Comparison of ENCODE assay signal across 10 cellular contexts in genomic region chr5:77239126-77239741, GRCh38. TPM values are rescaled to one million over a fixed set of nuclear protein-coding genes. Genes with fewer than 3 reads are reported as not detected.
A peak's percentile ranks its signal among the peaks of the same experiment; 100 is the strongest.
DNase-seq lines count a peak whose midpoint lies in the region; ATAC-seq and TF ChIP-seq lines count a peak whose summit lies in the region.
"Had no signal": no experiment of that assay in that cellular context is flagged by ENCODE, and none has a peak within 500 bp of the region (broad histone marks: within the 10 kb centered on the region; RNA-seq: fewer than 3 reads in every experiment).

No MANE protein-coding gene starts in this region.

- no peak for ATAC-seq in HG02973 (IDR thresholded peaks at IDR 0.05; ENCODE audit: unreplicated experiment)
- no peak for ATAC-seq in GM18505 (IDR thresholded peaks at IDR 0.05; ENCODE audit: unreplicated experiment)

- H2AFZ ChIP-seq in OCI-LY7 (ENCODE audit: low read length): no peak overlapping the region
- H2AFZ ChIP-seq in fibroblast of lung (ENCODE audit: low read length): no peak overlapping the region

- TF ChIP-seq CTCF in OCI-LY7 (conservative IDR thresholded peaks at IDR 0.05; ENCODE audit: low read length) (peak; percentile 75), fibroblast of lung (conservative IDR thresholded peaks at IDR 0.05 in 1 of 2, IDR thresholded peaks at IDR 0.05 in 1 of 2; ENCODE audit: low read depth in 1 of 2, low read length in 2 of 2) (peak; percentile 9 to 51)

- no peak overlapping the region for H3K27ac ChIP-seq in OCI-LY7 (ENCODE audit: low read depth, low read length, poor library complexity, severe bottlenecking)
- H3K27ac ChIP-seq in fibroblast of lung (ENCODE audit: insufficient read depth, low read length): no peak overlapping the region
- H3K27ac ChIP-seq: esophagus muscularis mucosa, spleen had no signal

- H3K9me3 ChIP-seq in OCI-LY7 (ENCODE audit: low read length): no peaks in the 10 kb centered on the region
- H3K9me3 ChIP-seq in fibroblast of lung (ENCODE audit: control insufficient read depth, insufficient read depth, low read depth, low read length): no peaks in the 10 kb centered on the region
- H3K9me3 ChIP-seq: esophagus muscularis mucosa, spleen had no signal

- peak; percentile 26 for DNase-seq in A172 (ENCODE audit: low spot score)
- peak; percentile 14 for DNase-seq in G401 (ENCODE audit: low spot score)
- DNase-seq in OCI-LY7 (ENCODE audit: low spot score): peak; percentile 31
- DNase-seq in fibroblast of lung (ENCODE audit: low read depth in 2 of 2): peak; percentile 9 to 42
- DNase-seq in mucosa of gallbladder (ENCODE audit: low spot score): no peak
- no peak for DNase-seq in NCI-H226
- DNase-seq: spleen had no signal

- no peaks in the 10 kb centered on the region for H3K9me2 ChIP-seq in OCI-LY7 (ENCODE audit: insufficient read depth, low read length)

- BruUV-seq in OCI-LY7 (replicated peaks; lab: Mats Ljungman, UMichigan): no TSS peak

- no peaks in the 10 kb centered on the region for H3K79me2 ChIP-seq in OCI-LY7 (ENCODE audit: insufficient read depth, low read depth, low read length)
- no peaks in the 10 kb centered on the region for H3K79me2 ChIP-seq in fibroblast of lung (ENCODE audit: control insufficient read depth, insufficient read depth, low read length)

- no peaks in the 10 kb centered on the region for H3K27me3 ChIP-seq in fibroblast of lung (ENCODE audit: control insufficient read depth, insufficient read depth, low read length)
- H3K27me3 ChIP-seq: esophagus muscularis mucosa, spleen had no signal

- intact Hi-C loops in OCI-LY7 (cut with micrococcal nuclease; ENCODE audit: unreplicated experiment): loop anchor here (1.0 kb wide), 1 partner anchor 371 kb away; no protein-coding TSS in a partner anchor

- no peaks in the 10 kb centered on the region for H4K20me1 ChIP-seq in OCI-LY7 (ENCODE audit: insufficient read depth, low read length)
- no peaks in the 10 kb centered on the region for H4K20me1 ChIP-seq in fibroblast of lung (ENCODE audit: control insufficient read depth, extremely low read depth, insufficient read depth, low read length)

- no peaks in the 10 kb centered on the region for H3K36me3 ChIP-seq in OCI-LY7 (ENCODE audit: insufficient read depth, low read length)
- H3K36me3 ChIP-seq in fibroblast of lung (ENCODE audit: control insufficient read depth, insufficient read depth, low read length): no peaks in the 10 kb centered on the region
- H3K36me3 ChIP-seq: esophagus muscularis mucosa, spleen had no signal

- no peak for TF ChIP-seq POLR2A in GM18505 (IDR thresholded peaks at IDR 0.05; ENCODE audit: borderline replicate concordance, extremely low read depth, insufficient read depth, insufficient read length)

- H3K4me1 ChIP-seq in OCI-LY7 (ENCODE audit: insufficient read depth, low read length, poor library complexity, severe bottlenecking) (no peaks in the 10 kb centered on the region), fibroblast of lung (ENCODE audit: control insufficient read depth, extremely low read depth, insufficient read depth, low read length) (no peaks in the 10 kb centered on the region)
- H3K4me1 ChIP-seq: esophagus muscularis mucosa, spleen had no signal

- no peak overlapping the region for H3K4me2 ChIP-seq in OCI-LY7 (ENCODE audit: low read length)
- H3K4me2 ChIP-seq in fibroblast of lung (ENCODE audit: extremely low read depth, insufficient read depth, low read length): no peak overlapping the region

- no peak overlapping the region for H3K4me3 ChIP-seq in OCI-LY7 (ENCODE audit: low read depth, low read length, poor library complexity, severe bottlenecking)
- no peak overlapping the region for H3K4me3 ChIP-seq in fibroblast of lung (replicated peaks in 1 of 4; ENCODE audit: control extremely low read depth in 1 of 4, insufficient read depth in 1 of 4, low read depth in 3 of 4, low read length in 4 of 4)
- H3K4me3 ChIP-seq: esophagus muscularis mucosa, spleen had no signal

- POLR2A ChIA-PET in OCI-LY7 (lab: Charles Lee): no interaction called here

- H3K9ac ChIP-seq in fibroblast of lung (ENCODE audit: insufficient read depth, low read length): no peak overlapping the region

- CTCF ChIA-PET in OCI-LY7 (lab: Charles Lee; ENCODE audit: unreplicated experiment): no interaction called here

- in situ Hi-C loops in G401 (cut with HindIII; ENCODE audit: low sequenced_read_pairs): no loop called here

RNA-seq across cellular contexts. Expression of gene PDE8B, which starts 28.8 kb away (rescaled TPM):
- 0.05 TPM in 1 of 2 replicates, not detected in the other for total RNA-seq in A172 (2014; rRNA removed; shearing (Covaris generic))
- total RNA-seq in G401 (2014; rRNA removed; shearing (Covaris generic)): 0.68 and 5.6 TPM in 2 replicates
- total RNA-seq in OCI-LY7 (2014; rRNA removed; shearing (Covaris generic)): 0.22 TPM in 1 of 2 replicates, not detected in the other
- 0.21 and 0.50 TPM in 2 replicates for total RNA-seq in OCI-LY7 (2022)
- total RNA-seq in fibroblast of lung: 0.17 and 0.26 TPM in 2 replicates
- polyA plus RNA-seq in fibroblast of lung: 0.09 and 0.18 TPM in 2 replicates
- 0.67 and 1.1 TPM in 2 replicates for polyA plus RNA-seq in fibroblast of lung (2012)
- not detected in 2 replicates for polyA minus RNA-seq in fibroblast of lung (ENCODE audit: low replicate concordance)
- total RNA-seq in mucosa of gallbladder: 29.4 TPM

Comparison
In these comparisons a context has a peak if more than half of its experiments do, and no peak if none do; other contexts are left out.
1. DNase-seq: peak in A172 (single experiment), G401 (single experiment), OCI-LY7 (single experiment) and fibroblast of lung (2 of 2); none in mucosa of gallbladder (single experiment) and NCI-H226 (single experiment).